ENCODE assay signal across 12 cellular contexts in the genomic region with DNA sequence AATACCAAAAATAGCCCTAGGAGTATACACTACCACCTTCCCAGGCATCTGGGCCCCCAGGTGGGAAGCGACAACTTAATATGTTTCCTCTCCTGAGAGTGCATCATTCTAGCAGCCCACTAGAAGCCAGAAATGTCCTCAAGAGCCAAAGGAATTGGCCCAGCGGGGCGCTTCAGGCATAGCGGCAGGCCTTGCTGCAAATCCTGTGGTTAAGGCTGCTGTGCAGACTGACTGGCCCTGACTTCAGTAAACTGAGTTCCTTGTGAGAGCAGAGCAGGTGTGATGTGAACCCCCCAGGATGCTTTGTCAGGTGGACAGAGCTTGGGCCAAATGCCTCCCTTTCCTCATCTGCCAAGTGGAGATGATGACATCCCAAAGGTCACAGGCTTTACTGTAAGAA.
"Had no signal": no experiment of that assay in that cellular context is flagged by ENCODE, and none has a peak within 500 bp of the region (broad histone marks: within the 10 kb centered on the region; RNA-seq: fewer than 3 reads in every experiment).

No MANE protein-coding gene starts in this region.

- H3K27me3 Mint-ChIP-seq: effector memory CD8-positive, alpha-beta T cell had no signal

- H3K4me3 ChIP-seq: right atrium auricular region, smooth muscle cell, tibial artery, upper lobe of left lung, vagina had no signal

- H3K27ac Mint-ChIP-seq: effector memory CD8-positive, alpha-beta T cell; naive thymus-derived CD4-positive, alpha-beta T cell had no signal

- H3K36me3 Mint-ChIP-seq: naive thymus-derived CD4-positive, alpha-beta T cell had no signal

- ATAC-seq: effector memory CD8-positive, alpha-beta T cell; foreskin keratinocyte; naive thymus-derived CD4-positive, alpha-beta T cell had no signal

- H3K4me3 Mint-ChIP-seq: effector memory CD8-positive, alpha-beta T cell; naive thymus-derived CD4-positive, alpha-beta T cell had no signal

- H3K27ac ChIP-seq: foreskin keratinocyte, right atrium auricular region, tibial artery, upper lobe of left lung, vagina had no signal

- H3K9me3 ChIP-seq: right atrium auricular region, tibial artery, vagina had no signal

- H3K4me1 ChIP-seq: foreskin keratinocyte, right atrium auricular region, tibial artery, upper lobe of left lung, vagina had no signal

- H3K4me2 ChIP-seq: smooth muscle cell had no signal

- DNase-seq: effector memory CD8-positive, alpha-beta T cell; foreskin keratinocyte; kidney glomerular epithelial cell; mesendoderm; stimulated activated CD4-positive, alpha-beta T cell treated with anti-CD3 and anti-CD28 coated beads, Interleukin-2, amount 100 ng/mL, for 48 hours; stimulated activated naive CD4-positive, alpha-beta T cell treated with Interleukin-2 at 50 U/mL for 16 hours; upper lobe of left lung had no signal

- H3K9me3 Mint-ChIP-seq: effector memory CD8-positive, alpha-beta T cell had no signal

- H3K27me3 ChIP-seq: right atrium auricular region, tibial artery, upper lobe of left lung, vagina had no signal

- H3K36me3 ChIP-seq: right atrium auricular region, tibial artery, upper lobe of left lung, vagina had no signal
